In genomic region chr6:158991017-158991723, GRCh38 we compare ENCODE assay signal across 16 cellular contexts. TPM values are rescaled to one million over a fixed set of nuclear protein-coding genes. Genes with fewer than 3 reads are reported as not detected.
DNase-seq lines count a peak whose midpoint lies in the region; ATAC-seq, FAIRE-seq and TF ChIP-seq lines count a peak whose summit lies in the region.
"Had no signal": no experiment of that assay in that cellular context is flagged by ENCODE, and none has a peak within 500 bp of the region (broad histone marks: within the 10 kb centered on the region; RNA-seq: fewer than 3 reads in every experiment).

No MANE protein-coding gene starts in this region.

- H3K27ac Mint-ChIP-seq in CD8-positive, alpha-beta T cell: no peak overlapping the region
- peak overlapping the region; percentile 8 for H3K27ac Mint-ChIP-seq in activated CD8-positive, alpha-beta T cell treated with anti-CD3 and anti-CD28 coated beads for 36 hours

- H3K27me3 ChIP-seq in CD8-positive, alpha-beta T cell (ENCODE audit: insufficient read depth, low read length): no peaks in the 10 kb centered on the region
- H3K27me3 ChIP-seq: BLaER1 treated with 17β-estradiol and CSF1 and Interleukin-3, amounts not matched to agents 10 nM and 100 nM; cardiac muscle cell had no signal

- CTCF ChIA-PET in CD8-positive, alpha-beta T cell (lab: Charles Lee): interaction anchor here (0.6 kb wide), 1 partner anchor 33 kb away, joined by 3 read pairs; no protein-coding TSS in a partner anchor
- CTCF ChIA-PET in activated CD8-positive, alpha-beta T cell treated with anti-CD3 and anti-CD28 coated beads for 36 hours (lab: Charles Lee): interaction anchor here (0.7 to 2.7 kb wide), 9 partner anchors 9 to 144 kb away, joined by 3 to 14 read pairs (median 5); partner anchors contain the start of gene RSPH3

- intact Hi-C loops in CD8-positive, alpha-beta T cell (cut with DNase I, micrococcal nuclease): no loop called here
- intact Hi-C loops in activated CD8-positive, alpha-beta T cell treated with anti-CD3 and anti-CD28 coated beads for 36 hours (cut with micrococcal nuclease): no loop called here
- intact Hi-C loops in posterior cingulate gyrus (cut with DNase I): no loop called here

- DNase-seq in CD8-positive, alpha-beta T cell: no peak
- peak; percentile 64 for DNase-seq in activated CD8-positive, alpha-beta T cell treated with anti-CD3 and anti-CD28 coated beads for 36 hours
- no peak for DNase-seq in posterior cingulate gyrus
- no peak for DNase-seq in H54 (ENCODE audit: insufficient read length, low spot score)
- no peak for DNase-seq in dedifferentiated amniotic fluid mesenchymal stem cell (ENCODE audit: extremely low spot score)
- DNase-seq in NCI-H1930 (lab: John Stamatoyannopoulos, UW): no peak
- DNase-seq: HCEC 1CT; head of caudate nucleus; left colon; NCI-H2107; NK-92 treated with Interleukin-12 subunit alpha and Interleukin-12 subunit beta, amount 100 ng/mL, for 24 hours had no signal

- H3K4me1 ChIP-seq in CD8-positive, alpha-beta T cell (ENCODE audit: insufficient read depth, low read length): peaks cover 5% of the 10 kb centered on the region

- peaks cover 5% of the 10 kb centered on the region for H3K36me3 Mint-ChIP-seq in CD8-positive, alpha-beta T cell
- peaks cover 13% of the 10 kb centered on the region for H3K36me3 Mint-ChIP-seq in activated CD8-positive, alpha-beta T cell treated with anti-CD3 and anti-CD28 coated beads for 36 hours (ENCODE audit: low read depth)

- POLR2A ChIA-PET in CD8-positive, alpha-beta T cell (lab: Charles Lee): no interaction called here
- POLR2A ChIA-PET in activated CD8-positive, alpha-beta T cell treated with anti-CD3 and anti-CD28 coated beads for 36 hours (lab: Charles Lee): interaction anchor here (0.9 to 1.0 kb wide), 2 partner anchors 53 to 226 kb away, joined by 3 read pairs; partner anchors contain the start of gene TAGAP

- H3K9me3 Mint-ChIP-seq in CD8-positive, alpha-beta T cell: peaks cover 13% of the 10 kb centered on the region
- peaks cover 20% of the 10 kb centered on the region for H3K9me3 Mint-ChIP-seq in activated CD8-positive, alpha-beta T cell treated with anti-CD3 and anti-CD28 coated beads for 36 hours

- ATAC-seq in CD8-positive, alpha-beta T cell: peak; percentile 44
- peak; percentile 73 for ATAC-seq in activated CD8-positive, alpha-beta T cell treated with anti-CD3 and anti-CD28 coated beads for 36 hours
- peak; percentile 79 for ATAC-seq in esophagus mucosa
- ATAC-seq: left colon had no signal

- no peak for FAIRE-seq in H54 (lab: Jason Lieb, UNC)
- FAIRE-seq: endometrium had no signal

- no peak for TF ChIP-seq CTCF in CD8-positive, alpha-beta T cell (IDR thresholded peaks at IDR 0.05)
- TF ChIP-seq CTCF in GM12873 (IDR thresholded peaks at IDR 0.05; ENCODE audit: insufficient read depth, low read depth, low read length, missing control alignments): peak; percentile 21
- TF ChIP-seq CTCF in activated CD8-positive, alpha-beta T cell treated with anti-CD3 and anti-CD28 coated beads for 36 hours (IDR thresholded peaks at IDR 0.05): no peak

- no peak overlapping the region for H3K4me3 Mint-ChIP-seq in CD8-positive, alpha-beta T cell
- no peak overlapping the region for H3K4me3 Mint-ChIP-seq in activated CD8-positive, alpha-beta T cell treated with anti-CD3 and anti-CD28 coated beads for 36 hours

- H3K4me3 ChIP-seq in CD8-positive, alpha-beta T cell (ENCODE audit: low read depth, low read length): no peak overlapping the region
- H3K4me3 ChIP-seq: BLaER1 treated with 17β-estradiol and CSF1 and Interleukin-3, amounts not matched to agents 10 nM and 100 nM; cardiac muscle cell had no signal

- no peaks in the 10 kb centered on the region for H3K9me3 ChIP-seq in CD8-positive, alpha-beta T cell (ENCODE audit: low read length)

- H3K4me1 Mint-ChIP-seq in CD8-positive, alpha-beta T cell (ENCODE audit: low read depth): peaks cover 14% of the 10 kb centered on the region
- peaks cover 48% of the 10 kb centered on the region for H3K4me1 Mint-ChIP-seq in activated CD8-positive, alpha-beta T cell treated with anti-CD3 and anti-CD28 coated beads for 36 hours (ENCODE audit: low read depth)

- no peaks in the 10 kb centered on the region for H3K36me3 ChIP-seq in CD8-positive, alpha-beta T cell (ENCODE audit: insufficient read depth, low read length)
- H3K36me3 ChIP-seq: cardiac muscle cell had no signal

- no peak for TF ChIP-seq POLR2A in H54 (IDR thresholded peaks at IDR 0.05; ENCODE audit: low read depth, low read length)

- H3K27me3 Mint-ChIP-seq in CD8-positive, alpha-beta T cell (ENCODE audit: low read depth): no peaks in the 10 kb centered on the region
- no peaks in the 10 kb centered on the region for H3K27me3 Mint-ChIP-seq in activated CD8-positive, alpha-beta T cell treated with anti-CD3 and anti-CD28 coated beads for 36 hours

- H3K27ac ChIP-seq in CD8-positive, alpha-beta T cell (ENCODE audit: low read depth, low read length): no peak overlapping the region
- H3K27ac ChIP-seq: BLaER1 treated with 17β-estradiol and CSF1 and Interleukin-3, amounts not matched to agents 10 nM and 100 nM; cardiac muscle cell had no signal

RNA-seq across cellular contexts. Expression of gene RSPH3, which starts 8.8 kb away (rescaled TPM):
- total RNA-seq in CD8-positive, alpha-beta T cell: under 1 TPM; 0.52 to 0.83 TPM
- 1 to 10 TPM; 4.2 TPM for total RNA-seq in activated CD8-positive, alpha-beta T cell treated with anti-CD3 and anti-CD28 coated beads for 36 hours
- 13.4 TPM for total RNA-seq in esophagus mucosa

RNA-seq across cellular contexts. Expression of gene TAGAP, which starts 53.6 kb away (rescaled TPM):
- total RNA-seq in CD8-positive, alpha-beta T cell: 100 to 1,000 TPM; 136 to 137 TPM
- 100 to 1,000 TPM; 112 to 113 TPM for total RNA-seq in activated CD8-positive, alpha-beta T cell treated with anti-CD3 and anti-CD28 coated beads for 36 hours
- total RNA-seq in esophagus mucosa: 0.92 TPM
- total RNA-seq: cardiac muscle cell had no signal

Comparison
In these comparisons a context has a peak if more than half of its experiments do, and no peak if none do; other contexts are left out.
1. RNA of gene TAGAP, which starts 53.6 kb away (total RNA-seq): 136 to 137 TPM in CD8-positive, alpha-beta T cell and 112 to 113 TPM in activated CD8-positive, alpha-beta T cell treated with anti-CD3 and anti-CD28 coated beads for 36 hours; 0.92 TPM in esophagus mucosa (single experiment); every median in the first group is over 10 times any median in the second.
2. Peak in every context shown above with its lines, with median percentiles within 50 percentile points of each other: ATAC-seq.